ENCODE assay signal across 24 cellular contexts in genomic region chr11:103644676-103645075, GRCh38.
"Had no signal": no experiment of that assay in that cellular context is flagged by ENCODE, and none has a peak within 500 bp of the region (broad histone marks: within the 10 kb centered on the region; RNA-seq: fewer than 3 reads in every experiment).

No MANE protein-coding gene starts in this region.

- H3K27ac ChIP-seq: left lung, ovary, right atrium auricular region, right lobe of liver, skin epidermis, suprapubic skin, tibial nerve, upper lobe of left lung, vagina had no signal

- H3K4me3 ChIP-seq: left lung, lung, mucosa of descending colon, ovary, right atrium auricular region, right lobe of liver, skin epidermis, suprapubic skin, tibial nerve, upper lobe of left lung, vagina had no signal

- DNase-seq: hypothalamus; immature natural killer cell; kidney; left colon; midbrain; mucosa of descending colon; naive thymus-derived CD4-positive, alpha-beta T cell; ovary; right lobe of liver; stimulated activated CD4-positive, alpha-beta T cell treated with anti-CD3 and anti-CD28 coated beads, Interleukin-12 subunit alpha, Interleukin-12 subunit beta, amount 100 ng/mL, for 4 hours; stimulated activated CD4-positive, alpha-beta T cell treated with anti-CD3 and anti-CD28 coated beads, Interleukin-15, amount 100 ng/mL, for 24 hours; stimulated activated CD4-positive, alpha-beta T cell treated with anti-CD3 and anti-CD28 coated beads, Interleukin-2, amount 100 ng/mL, for 24 hours; stimulated activated CD4-positive, alpha-beta T cell treated with anti-CD3 and anti-CD28 coated beads, Interleukin-4, amount 100 ng/mL, for 24 hours; stimulated activated naive CD4-positive, alpha-beta T cell had no signal

- H3K9me3 ChIP-seq: left lung, mucosa of descending colon, ovary, right atrium auricular region, right lobe of liver, suprapubic skin, tibial nerve, upper lobe of left lung, vagina had no signal

- H3K27me3 ChIP-seq: left lung, ovary, right atrium auricular region, right lobe of liver, suprapubic skin, tibial nerve, upper lobe of left lung, vagina had no signal

- ATAC-seq: left colon; left lung; mucosa of descending colon; naive thymus-derived CD4-positive, alpha-beta T cell; natural killer cell treated with Interleukin-12 subunit alpha and Interleukin-12 subunit beta and Interleukin-15 and Interleukin-18, amount 100 ng/mL, for 72 hours; right lobe of liver; stimulated activated effector memory CD8-positive, alpha-beta T cell treated with anti-CD3 and anti-CD28 coated beads, Interleukin-12 subunit alpha, Interleukin-12 subunit beta, amount 100 ng/mL, for 72 hours had no signal

- H3K36me3 ChIP-seq: left lung, ovary, right atrium auricular region, right lobe of liver, suprapubic skin, tibial nerve, upper lobe of left lung, vagina had no signal

- H3K4me1 ChIP-seq: left lung, right atrium auricular region, right lobe of liver, suprapubic skin, tibial nerve, upper lobe of left lung, vagina had no signal
